In genomic region chr5:132391247-132391646, GRCh38 we compare ENCODE assay signal across 18 cellular contexts.
"Had no signal": no experiment of that assay in that cellular context is flagged by ENCODE, and none has a peak within 500 bp of the region (broad histone marks: within the 10 kb centered on the region; RNA-seq: fewer than 3 reads in every experiment).

No MANE protein-coding gene starts in this region.

- H3K4me2 ChIP-seq: hepatocyte, neural progenitor cell, smooth muscle cell had no signal

- H3K27me3 Mint-ChIP-seq: activated CD8-positive, alpha-beta memory T cell treated with anti-CD3 and anti-CD28 coated beads, Interleukin-2, amount 10 ng/mL, durations not matched to agents 7 days and 5 days; activated naive CD8-positive, alpha-beta T cell treated with anti-CD3 and anti-CD28 coated beads, Interleukin-2, amount 50 U/mL, for 24 hours; stimulated activated naive B cell treated with anti-CD40 and anti-IgM and Interleukin-4, amounts not matched to agents 10 μg/mL and 1 μg/mL and 100 μg/mL, for 72 hours had no signal

- H3K27me3 ChIP-seq: ascending aorta, hepatocyte, neural progenitor cell, right atrium auricular region had no signal

- H3K4me3 Mint-ChIP-seq: activated CD8-positive, alpha-beta memory T cell treated with anti-CD3 and anti-CD28 coated beads, Interleukin-2, amount 10 ng/mL, durations not matched to agents 7 days and 5 days; activated naive CD8-positive, alpha-beta T cell treated with anti-CD3 and anti-CD28 coated beads, Interleukin-2, amount 50 U/mL, for 24 hours; activated T-cell treated with anti-CD3 and anti-CD28 coated beads, Interleukin-2, amount 50 U/mL, for 72 hours; neural progenitor cell; stimulated activated naive B cell treated with anti-CD40 and anti-IgM and Interleukin-4, amounts not matched to agents 10 μg/mL and 1 μg/mL and 100 μg/mL, for 72 hours had no signal

- H3K27ac ChIP-seq: hepatocyte, neural progenitor cell, parathyroid adenoma, right atrium auricular region had no signal

- H2AFZ ChIP-seq: hepatocyte, neural progenitor cell, parathyroid adenoma had no signal

- H3K4me1 ChIP-seq: neural progenitor cell had no signal

- H3K4me3 ChIP-seq: ascending aorta, hepatocyte, neural progenitor cell, right atrium auricular region, smooth muscle cell had no signal

- H3K9me3 Mint-ChIP-seq: activated naive CD8-positive, alpha-beta T cell treated with anti-CD3 and anti-CD28 coated beads, Interleukin-2, amount 50 U/mL, for 24 hours; activated T-cell treated with anti-CD3 and anti-CD28 coated beads, Interleukin-2, amount 50 U/mL, for 72 hours; neural progenitor cell; stimulated activated naive B cell treated with anti-CD40 and anti-IgM and Interleukin-4, amounts not matched to agents 10 μg/mL and 1 μg/mL and 100 μg/mL, for 72 hours had no signal

- H3K9me3 ChIP-seq: ascending aorta, right atrium auricular region had no signal

- H3K36me3 ChIP-seq: neural progenitor cell had no signal

- ATAC-seq: activated CD8-positive, alpha-beta memory T cell treated with anti-CD3 and anti-CD28 coated beads, Interleukin-2, amount 10 ng/mL, durations not matched to agents 7 days and 5 days; left ventricle myocardium superior; stimulated activated naive B cell treated with anti-CD40 and anti-IgM and Interleukin-4, amounts not matched to agents 10 μg/mL and 1 μg/mL and 100 μg/mL, for 72 hours had no signal

- H3K79me2 ChIP-seq: hepatocyte had no signal

- DNase-seq: activated CD4-positive, alpha-beta T cell treated with anti-CD3 and anti-CD28 coated beads, Interleukin-2, amount 50 U/mL, for 4 hours; activated CD4-positive, CD25-positive, alpha-beta regulatory T cell; activated CD8-positive, alpha-beta memory T cell treated with anti-CD3 and anti-CD28 coated beads, Interleukin-2, amount 10 ng/mL, durations not matched to agents 7 days and 5 days; activated naive CD8-positive, alpha-beta T cell treated with anti-CD3 and anti-CD28 coated beads, Interleukin-2, amount 50 U/mL, for 24 hours; activated T-cell treated with anti-CD3 and anti-CD28 coated beads, Interleukin-2, amount 50 U/mL, for 72 hours; effector CD8-positive, alpha-beta T cell; left ventricle myocardium superior; mesendoderm; stimulated activated naive B cell treated with anti-CD40 and anti-IgM and Interleukin-4, amounts not matched to agents 10 μg/mL and 1 μg/mL and 100 μg/mL, for 72 hours; substantia nigra; trophoblast cell had no signal

- FAIRE-seq: colon had no signal

- H3K9ac ChIP-seq: neural progenitor cell, parathyroid adenoma had no signal

- H3K27ac Mint-ChIP-seq: activated naive CD8-positive, alpha-beta T cell treated with anti-CD3 and anti-CD28 coated beads, Interleukin-2, amount 50 U/mL, for 24 hours; activated T-cell treated with anti-CD3 and anti-CD28 coated beads, Interleukin-2, amount 50 U/mL, for 72 hours; neural progenitor cell; stimulated activated naive B cell treated with anti-CD40 and anti-IgM and Interleukin-4, amounts not matched to agents 10 μg/mL and 1 μg/mL and 100 μg/mL, for 72 hours had no signal
